3 cellular contexts compared by ENCODE assay signal in genomic region chr7:150778014-150778737, GRCh38.
TF ChIP-seq lines count a peak whose summit lies in the region.

No MANE protein-coding gene starts in this region.

TF ChIP-seq in SK-N-SH treated with all-trans-retinoic acid at 6 μM for 48 hours, 23 proteins besides CTCF, POLR2A, EP300 and RAD21 (continues in another document):
- TF ChIP-seq SNAI2 (CRISPR knock-in tag; IDR thresholded peaks at IDR 0.05) (no peak), ESRRG (CRISPR knock-in tag; IDR thresholded peaks at IDR 0.05) (no peak), ARNTL (CRISPR knock-in tag; IDR thresholded peaks at IDR 0.05; ENCODE audit: borderline replicate concordance, low read depth) (no peak), TCF4 (CRISPR knock-in tag; IDR thresholded peaks at IDR 0.05; ENCODE audit: borderline replicate concordance) (no peak), ISL1 (CRISPR knock-in tag; IDR thresholded peaks at IDR 0.05) (no peak), RARB (CRISPR knock-in tag; IDR thresholded peaks at IDR 0.05) (no peak), CSDC2 (CRISPR knock-in tag; IDR thresholded peaks at IDR 0.05) (no peak), ZNF8 (CRISPR knock-in tag; IDR thresholded peaks at IDR 0.05) (no peak), ZNF70 (CRISPR knock-in tag; IDR thresholded peaks at IDR 0.05) (no peak), ZFP30 (CRISPR knock-in tag; IDR thresholded peaks at IDR 0.05) (no peak), TOX (CRISPR knock-in tag; IDR thresholded peaks at IDR 0.05; ENCODE audit: borderline replicate concordance) (no peak), CSRNP3 (CRISPR knock-in tag; IDR thresholded peaks at IDR 0.05) (no peak), ZFP3 (CRISPR knock-in tag; IDR thresholded peaks at IDR 0.05) (no peak), TSHZ2 (CRISPR knock-in tag; IDR thresholded peaks at IDR 0.05) (no peak)
- TF ChIP-seq, protein P1, sequence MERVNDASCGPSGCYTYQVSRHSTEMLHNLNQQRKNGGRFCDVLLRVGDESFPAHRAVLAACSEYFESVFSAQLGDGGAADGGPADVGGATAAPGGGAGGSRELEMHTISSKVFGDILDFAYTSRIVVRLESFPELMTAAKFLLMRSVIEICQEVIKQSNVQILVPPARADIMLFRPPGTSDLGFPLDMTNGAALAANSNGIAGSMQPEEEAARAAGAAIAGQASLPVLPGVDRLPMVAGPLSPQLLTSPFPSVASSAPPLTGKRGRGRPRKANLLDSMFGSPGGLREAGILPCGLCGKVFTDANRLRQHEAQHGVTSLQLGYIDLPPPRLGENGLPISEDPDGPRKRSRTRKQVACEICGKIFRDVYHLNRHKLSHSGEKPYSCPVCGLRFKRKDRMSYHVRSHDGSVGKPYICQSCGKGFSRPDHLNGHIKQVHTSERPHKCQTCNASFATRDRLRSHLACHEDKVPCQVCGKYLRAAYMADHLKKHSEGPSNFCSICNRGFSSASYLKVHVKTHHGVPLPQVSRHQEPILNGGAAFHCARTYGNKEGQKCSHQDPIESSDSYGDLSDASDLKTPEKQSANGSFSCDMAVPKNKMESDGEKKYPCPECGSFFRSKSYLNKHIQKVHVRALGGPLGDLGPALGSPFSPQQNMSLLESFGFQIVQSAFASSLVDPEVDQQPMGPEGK (CRISPR knock-in tag; IDR thresholded peaks at IDR 0.05; ENCODE audit: borderline replicate concordance): no peak

TF ChIP-seq in SK-N-SH, 30 proteins besides CTCF, POLR2A, EP300 and RAD21:
- TF ChIP-seq SIN3A (IDR thresholded peaks at IDR 0.05; ENCODE audit: borderline replicate concordance, low read depth, low read length) (no peak), RXRA (IDR thresholded peaks at IDR 0.05; ENCODE audit: borderline replicate concordance, low read depth) (no peak), POLR2AphosphoS5 (IDR thresholded peaks at IDR 0.05; ENCODE audit: low read depth, low read length) (no peak), JUND (IDR thresholded peaks at IDR 0.05) (no peak), ELF1 (IDR thresholded peaks at IDR 0.05) (no peak), FOXJ3 (CRISPR knock-in tag; IDR thresholded peaks at IDR 0.05) (no peak), GABPA (IDR thresholded peaks at IDR 0.05; ENCODE audit: low read depth) (no peak), TEAD4 (IDR thresholded peaks at IDR 0.05; ENCODE audit: borderline replicate concordance, insufficient read depth) (no peak), MEF2A (IDR thresholded peaks at IDR 0.05; ENCODE audit: borderline replicate concordance, low read depth) (no peak), FOXM1 (IDR thresholded peaks at IDR 0.05; ENCODE audit: low read depth) (no peak), ZBTB33 (IDR thresholded peaks at IDR 0.05; ENCODE audit: borderline replicate concordance, low read depth) (no peak), SMC3 (IDR thresholded peaks at IDR 0.05; ENCODE audit: low read depth, low read length) (no peak)
- TF ChIP-seq, protein P2, sequence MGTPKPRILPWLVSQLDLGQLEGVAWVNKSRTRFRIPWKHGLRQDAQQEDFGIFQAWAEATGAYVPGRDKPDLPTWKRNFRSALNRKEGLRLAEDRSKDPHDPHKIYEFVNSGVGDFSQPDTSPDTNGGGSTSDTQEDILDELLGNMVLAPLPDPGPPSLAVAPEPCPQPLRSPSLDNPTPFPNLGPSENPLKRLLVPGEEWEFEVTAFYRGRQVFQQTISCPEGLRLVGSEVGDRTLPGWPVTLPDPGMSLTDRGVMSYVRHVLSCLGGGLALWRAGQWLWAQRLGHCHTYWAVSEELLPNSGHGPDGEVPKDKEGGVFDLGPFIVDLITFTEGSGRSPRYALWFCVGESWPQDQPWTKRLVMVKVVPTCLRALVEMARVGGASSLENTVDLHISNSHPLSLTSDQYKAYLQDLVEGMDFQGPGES (IDR thresholded peaks at IDR 0.05; ENCODE audit: low read depth, low read length): no peak
- TF ChIP-seq, protein P3, sequence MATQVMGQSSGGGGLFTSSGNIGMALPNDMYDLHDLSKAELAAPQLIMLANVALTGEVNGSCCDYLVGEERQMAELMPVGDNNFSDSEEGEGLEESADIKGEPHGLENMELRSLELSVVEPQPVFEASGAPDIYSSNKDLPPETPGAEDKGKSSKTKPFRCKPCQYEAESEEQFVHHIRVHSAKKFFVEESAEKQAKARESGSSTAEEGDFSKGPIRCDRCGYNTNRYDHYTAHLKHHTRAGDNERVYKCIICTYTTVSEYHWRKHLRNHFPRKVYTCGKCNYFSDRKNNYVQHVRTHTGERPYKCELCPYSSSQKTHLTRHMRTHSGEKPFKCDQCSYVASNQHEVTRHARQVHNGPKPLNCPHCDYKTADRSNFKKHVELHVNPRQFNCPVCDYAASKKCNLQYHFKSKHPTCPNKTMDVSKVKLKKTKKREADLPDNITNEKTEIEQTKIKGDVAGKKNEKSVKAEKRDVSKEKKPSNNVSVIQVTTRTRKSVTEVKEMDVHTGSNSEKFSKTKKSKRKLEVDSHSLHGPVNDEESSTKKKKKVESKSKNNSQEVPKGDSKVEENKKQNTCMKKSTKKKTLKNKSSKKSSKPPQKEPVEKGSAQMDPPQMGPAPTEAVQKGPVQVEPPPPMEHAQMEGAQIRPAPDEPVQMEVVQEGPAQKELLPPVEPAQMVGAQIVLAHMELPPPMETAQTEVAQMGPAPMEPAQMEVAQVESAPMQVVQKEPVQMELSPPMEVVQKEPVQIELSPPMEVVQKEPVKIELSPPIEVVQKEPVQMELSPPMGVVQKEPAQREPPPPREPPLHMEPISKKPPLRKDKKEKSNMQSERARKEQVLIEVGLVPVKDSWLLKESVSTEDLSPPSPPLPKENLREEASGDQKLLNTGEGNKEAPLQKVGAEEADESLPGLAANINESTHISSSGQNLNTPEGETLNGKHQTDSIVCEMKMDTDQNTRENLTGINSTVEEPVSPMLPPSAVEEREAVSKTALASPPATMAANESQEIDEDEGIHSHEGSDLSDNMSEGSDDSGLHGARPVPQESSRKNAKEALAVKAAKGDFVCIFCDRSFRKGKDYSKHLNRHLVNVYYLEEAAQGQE (IDR thresholded peaks at IDR 0.05; ENCODE audit: low read depth, low read length): no peak
TF ChIP-seq in SK-N-SH: peak in this region for 0.

TF ChIP-seq in GM12878, 131 proteins besides CTCF, POLR2A, EP300 and RAD21:
- TF ChIP-seq, protein P4, sequence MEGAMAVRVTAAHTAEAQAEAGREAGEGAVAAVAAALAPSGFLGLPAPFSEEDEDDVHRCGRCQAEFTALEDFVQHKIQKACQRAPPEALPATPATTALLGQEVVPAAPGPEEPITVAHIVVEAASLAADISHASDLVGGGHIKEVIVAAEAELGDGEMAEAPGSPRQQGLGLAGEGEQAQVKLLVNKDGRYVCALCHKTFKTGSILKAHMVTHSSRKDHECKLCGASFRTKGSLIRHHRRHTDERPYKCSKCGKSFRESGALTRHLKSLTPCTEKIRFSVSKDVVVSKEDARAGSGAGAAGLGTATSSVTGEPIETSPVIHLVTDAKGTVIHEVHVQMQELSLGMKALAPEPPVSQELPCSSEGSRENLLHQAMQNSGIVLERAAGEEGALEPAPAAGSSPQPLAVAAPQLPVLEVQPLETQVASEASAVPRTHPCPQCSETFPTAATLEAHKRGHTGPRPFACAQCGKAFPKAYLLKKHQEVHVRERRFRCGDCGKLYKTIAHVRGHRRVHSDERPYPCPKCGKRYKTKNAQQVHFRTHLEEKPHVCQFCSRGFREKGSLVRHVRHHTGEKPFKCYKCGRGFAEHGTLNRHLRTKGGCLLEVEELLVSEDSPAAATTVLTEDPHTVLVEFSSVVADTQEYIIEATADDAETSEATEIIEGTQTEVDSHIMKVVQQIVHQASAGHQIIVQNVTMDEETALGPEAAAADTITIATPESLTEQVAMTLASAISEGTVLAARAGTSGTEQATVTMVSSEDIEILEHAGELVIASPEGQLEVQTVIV (IDR thresholded peaks at IDR 0.05; ENCODE audit: borderline replicate concordance, partially characterized antibody): no peak
- no peak for TF ChIP-seq RFX5 (IDR thresholded peaks at IDR 0.05; ENCODE audit: low read depth, low read length)
- no peak for TF ChIP-seq RELB (IDR thresholded peaks at IDR 0.05; ENCODE audit: low read depth)
- no peak for TF ChIP-seq KDM1A (IDR thresholded peaks at IDR 0.05; ENCODE audit: borderline replicate concordance)
- no peak for TF ChIP-seq SP1 (IDR thresholded peaks at IDR 0.05; ENCODE audit: low read depth, low read length)
- TF ChIP-seq RELA (IDR thresholded peaks at IDR 0.05; ENCODE audit: borderline replicate concordance, partially characterized antibody): no peak
- no peak for TF ChIP-seq KLF5 (IDR thresholded peaks at IDR 0.05; ENCODE audit: partially characterized antibody)
- no peak for TF ChIP-seq ASH2L (IDR thresholded peaks at IDR 0.05; ENCODE audit: borderline replicate concordance, low read depth)
- TF ChIP-seq IKZF1 (conservative IDR thresholded peaks at IDR 0.05): no peak
- TF ChIP-seq SUZ12 (IDR thresholded peaks at IDR 0.05; ENCODE audit: unreplicated experiment): no peak
